Comparison of ENCODE assay signal across 8 cellular contexts in the genomic region with DNA sequence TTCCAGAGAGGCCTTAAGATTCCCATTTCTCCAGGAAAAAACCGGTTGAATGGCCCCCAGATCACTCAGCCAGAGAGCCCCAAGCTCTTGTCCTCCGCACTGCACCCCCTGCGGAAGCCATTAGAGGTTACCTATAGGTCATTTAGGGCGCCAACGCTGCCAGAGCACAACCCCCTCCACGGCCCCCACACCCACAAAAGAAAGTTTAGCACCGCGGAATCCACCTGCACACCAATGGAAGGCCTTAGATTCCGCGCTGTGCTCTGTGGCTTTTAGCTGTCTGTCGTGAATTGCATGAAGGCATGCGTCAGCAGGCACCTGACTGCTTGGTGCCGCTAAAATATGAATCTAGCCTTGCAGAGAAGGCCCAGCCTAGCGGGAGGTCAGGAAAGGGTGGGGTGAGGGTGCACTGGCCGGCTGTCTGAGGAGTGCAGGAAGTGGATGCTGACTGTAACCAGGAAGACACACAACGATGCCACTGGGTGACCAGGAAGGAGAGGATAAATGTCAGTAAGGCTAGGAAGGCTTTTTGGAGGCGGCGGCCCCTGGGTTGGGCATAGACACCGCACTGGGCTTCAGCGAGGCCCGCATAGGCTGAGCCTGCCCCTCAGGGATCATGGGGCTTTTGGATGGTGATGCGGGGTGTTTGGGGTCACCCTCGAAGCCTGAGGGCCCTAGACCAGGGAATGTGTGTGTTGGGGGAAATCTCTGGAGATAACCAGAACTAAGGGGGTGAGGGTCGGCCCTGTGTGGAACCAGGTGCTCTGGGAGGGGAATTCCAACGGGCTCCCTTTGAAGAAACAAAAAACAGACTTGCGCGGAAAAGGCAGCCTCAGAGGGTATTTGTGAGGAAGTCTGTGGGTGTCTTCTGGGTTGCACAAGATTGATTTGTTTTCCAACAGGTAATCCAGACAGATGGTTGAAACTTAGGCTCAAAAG. TPM values are rescaled to one million over a fixed set of nuclear protein-coding genes. Genes with fewer than 3 reads are reported as not detected.
DNase-seq lines count a peak whose midpoint lies in the region; ATAC-seq, FAIRE-seq and TF ChIP-seq lines count a peak whose summit lies in the region.

No MANE protein-coding gene starts in this region.

- H3K27ac ChIP-seq in HUES64 (ENCODE audit: low read depth, low read length) (no peak overlapping the region; the same call in 1 of the 2 replicates), small intestine (ENCODE audit: low read depth in 1 of 2, low read length in 1 of 2) (peak overlapping the region; percentile 32 to 79), ovary (no peak overlapping the region)

- H3K9ac ChIP-seq in HUES64 (ENCODE audit: low read depth, low read length) = peak overlapping the region; percentile 77

- ATAC-seq in HG02759 (IDR thresholded peaks at IDR 0.05; ENCODE audit: unreplicated experiment) = no peak

- no peak for TF ChIP-seq POLR2A in ovary (IDR thresholded peaks at IDR 0.05)

- H3K4me1 ChIP-seq in HUES64 (ENCODE audit: insufficient read depth, low read length) = peaks cover 14% of the 10 kb centered on the region; the same call in 1 of the 2 replicates
- peaks cover 0 to 3% of the 10 kb centered on the region in 2 donors for H3K4me1 ChIP-seq in small intestine (ENCODE audit: control insufficient read depth in 2 of 2, insufficient read depth in 1 of 2, low read depth in 1 of 2, low read length in 1 of 2)
- H3K4me1 ChIP-seq in ovary (ENCODE audit: insufficient read depth) = peaks cover 6% of the 10 kb centered on the region

- H3K27me3 ChIP-seq in HUES64 (ENCODE audit: insufficient read depth, low read length) (peaks cover 17% of the 10 kb centered on the region), small intestine (ENCODE audit: control insufficient read depth in 2 of 2, insufficient read depth in 2 of 2, low read length in 2 of 2) (peaks cover 0 to 2% of the 10 kb centered on the region in 2 donors), ovary (no peaks in the 10 kb centered on the region)

- TF ChIP-seq CTCF in GM12875 (IDR thresholded peaks at IDR 0.05; ENCODE audit: borderline replicate concordance, insufficient read depth, low read depth, low read length) (no peak), epithelial cell of proximal tubule (conservative IDR thresholded peaks at IDR 0.05; ENCODE audit: low read depth, low read length) (no peak), ovary (IDR thresholded peaks at IDR 0.05) (no peak)

- FAIRE-seq in small intestine (lab: Jason Lieb, UNC) = no peak

- DNase-seq in activated CD4-positive, alpha-beta T cell treated with anti-CD3 and anti-CD28 coated beads, Interleukin-2, amount 50 U/mL, for 1 hour = peak; percentile 80
- DNase-seq in epithelial cell of proximal tubule (ENCODE audit: low read depth) (no peak), small intestine (peak; percentile 27), ovary (no peak), NCI-H1105 (lab: John Stamatoyannopoulos, UW) (no peak)

- 53% methylated on average over 27 of the region's 27 CpGs for WGBS in HUES64
- WGBS in small intestine, 3 donors = 54 to 74% (median 63%) methylated on average over 27 of the region's 27 CpGs
- WGBS in ovary, 3 donors = 65 to 72% (median 67%) methylated on average over 27 of the region's 27 CpGs

- H3K9me3 ChIP-seq in HUES64 (ENCODE audit: insufficient read depth, low read depth, low read length) (0 out of 2 replicates have a peak, but pooled peaks cover 2% of the 10 kb centered on the region), small intestine (ENCODE audit: control insufficient read depth, low read depth) (no peaks in the 10 kb centered on the region), ovary (no peaks in the 10 kb centered on the region)

- H3K36me3 ChIP-seq in HUES64 (ENCODE audit: insufficient read depth, low read length) (no peaks in the 10 kb centered on the region), small intestine (ENCODE audit: control insufficient read depth in 2 of 2, insufficient read depth in 2 of 2, low read length in 2 of 2) (no peaks in the 10 kb centered on the region), ovary (no peaks in the 10 kb centered on the region)

- H3K4me3 ChIP-seq in GM12875 (ENCODE audit: low read depth, low read length) = peak overlapping the region; percentile 89
- peak overlapping the region; percentile 66 for H3K4me3 ChIP-seq in HUES64 (ENCODE audit: low read length)
- H3K4me3 ChIP-seq in epithelial cell of proximal tubule (ENCODE audit: low read depth, low read length) = peak overlapping the region; percentile 54
- H3K4me3 ChIP-seq in small intestine (ENCODE audit: low read depth in 1 of 2, low read length in 2 of 2) = peak overlapping the region; percentile 78 to 83
- H3K4me3 ChIP-seq in ovary = no peak overlapping the region

- TF ChIP-seq EP300 in ovary (IDR thresholded peaks at IDR 0.05) = no peak

- intact Hi-C loops in ovary (cut with DNase I) = no loop called here

RNA-seq across cellular contexts. Expression of gene NUP210, which starts 1.0 kb away (rescaled TPM):
- polyA plus RNA-seq in HUES64 (2013, experiment 1 of 2) = 27.9 TPM
- 33.8 TPM for polyA plus RNA-seq in HUES64 (2013, experiment 2 of 2)
- total RNA-seq in epithelial cell of proximal tubule (40.1 and 56.9 TPM in 2 replicates), ovary (1 to 10 TPM; 1.4 to 5.6 (median 3.2) TPM)
- polyA plus RNA-seq in small intestine (10 to 100 TPM in 1 of 3 donors, under 1 TPM in 2; 0.22 to 10.5 (median 0.81) TPM), ovary (1 to 10 TPM; 1.6 to 5.8 TPM)

RNA-seq across cellular contexts. Expression of gene HDAC11, which starts 59.0 kb away (rescaled TPM):
- polyA plus RNA-seq in HUES64 (2013, experiment 1 of 2) = 5.9 TPM
- 7.4 TPM for polyA plus RNA-seq in HUES64 (2013, experiment 2 of 2)
- total RNA-seq in epithelial cell of proximal tubule (8.8 and 9.8 TPM in 2 replicates), ovary (10 to 100 TPM in 6 of 7 donors, 1 to 10 TPM in 1; 9.3 to 27.1 (median 19.6) TPM)
- polyA plus RNA-seq in small intestine (10 to 100 TPM; 12.4 to 19.4 (median 18.1) TPM), ovary (10 to 100 TPM in 1 of 2 donors, 1 to 10 TPM in 1; 6.4 to 21.8 TPM)

Comparison
In these comparisons a context has a peak if more than half of its experiments do, and no peak if none do; other contexts are left out.
1. H3K27ac ChIP-seq: peak in small intestine (2 of 2); none in HUES64 (single experiment) and ovary (0 of 2).
2. DNase-seq: peak in activated CD4-positive, alpha-beta T cell treated with anti-CD3 and anti-CD28 coated beads, Interleukin-2, amount 50 U/mL, for 1 hour (single experiment) and small intestine (single experiment); none in epithelial cell of proximal tubule (single experiment), ovary (0 of 5) and NCI-H1105 (single experiment).